8 cellular contexts compared by ENCODE assay signal in genomic region chr15:88649286-88649733, GRCh38. TPM values are rescaled to one million over a fixed set of nuclear protein-coding genes. Genes with fewer than 3 reads are reported as not detected.
DNase-seq lines count a peak whose midpoint lies in the region; ATAC-seq and TF ChIP-seq lines count a peak whose summit lies in the region.

No MANE protein-coding gene starts in this region.

- 38 to 52% (median 41%) methylated on average over 12 of the region's 12 CpGs for WGBS in psoas muscle, 3 donors

- intact Hi-C loops in psoas muscle (cut with DNase I): no loop called here

- H3K4me3 ChIP-seq in psoas muscle: no peak overlapping the region

- H3K27ac ChIP-seq in foreskin keratinocyte (peak overlapping the region; percentile 61), psoas muscle (peak overlapping the region; percentile 53)

- no peaks in the 10 kb centered on the region for H3K9me3 ChIP-seq in psoas muscle

- peak; percentile 71 for ATAC-seq in GM21381 (IDR thresholded peaks at IDR 0.05; ENCODE audit: unreplicated experiment)
- ATAC-seq in foreskin keratinocyte: peak; percentile 83
- peak in 3 of 4 donors; percentile 47 to 65 (median 61) for ATAC-seq in psoas muscle
- no peak for ATAC-seq in GM19467 (IDR thresholded peaks at IDR 0.05; ENCODE audit: unreplicated experiment)
- no peak for ATAC-seq in GM18907 (IDR thresholded peaks at IDR 0.05; ENCODE audit: unreplicated experiment)

- DNase-seq in ACHN (peak; percentile 58), M059J (ENCODE audit: low read depth) (peak; percentile 65), foreskin keratinocyte (peak; percentile 77 to 90), psoas muscle (no peak)
- peak; percentile 67 for DNase-seq in activated T-helper 9 cell treated with anti-CD3 and anti-CD28 coated beads, Interleukin-2, amount 50 U/mL, for 16 hours (ENCODE audit: low read depth)

- peaks cover 16% of the 10 kb centered on the region for H3K4me1 ChIP-seq in foreskin keratinocyte
- H3K4me1 ChIP-seq in psoas muscle: peaks cover 3% of the 10 kb centered on the region

- no peaks in the 10 kb centered on the region for H3K27me3 ChIP-seq in foreskin keratinocyte
- peaks cover 0 to 2% (median 0%) of the 10 kb centered on the region in 3 donors for H3K27me3 ChIP-seq in psoas muscle (ENCODE audit: insufficient read depth in 3 of 3, low read length in 2 of 3)

- in situ Hi-C loops in ACHN (cut with HindIII; ENCODE audit: low pct_ligation_motif_present, low pct_unique_long_range_greater_than_20kb, low sequenced_read_pairs): no loop called here

- no peaks in the 10 kb centered on the region for H3K36me3 ChIP-seq in psoas muscle (ENCODE audit: insufficient read depth in 1 of 2, low read depth in 1 of 2)

- TF ChIP-seq CTCF in foreskin keratinocyte (conservative IDR thresholded peaks at IDR 0.05) (no peak), psoas muscle (IDR thresholded peaks at IDR 0.05) (no peak)

RNA-seq across cellular contexts. Expression of gene ISG20, which starts 10.5 kb away (rescaled TPM):
- total RNA-seq in M059J (2014; rRNA removed; shearing (Covaris generic)): 30.5 and 37.6 TPM in 2 replicates
- total RNA-seq in foreskin keratinocyte: 8.3 and 15.2 TPM in 2 replicates
- polyA plus RNA-seq in foreskin keratinocyte: 14.6 and 24.8 TPM in 2 replicates
- total RNA-seq in psoas muscle: 1 to 10 TPM; 2.5 to 5.0 (median 3.3) TPM
- 1 to 10 TPM; 1.1 to 7.4 (median 5.7) TPM for polyA plus RNA-seq in psoas muscle

RNA-seq across cellular contexts. Expression of gene AEN, which starts 28.2 kb away (rescaled TPM):
- 11.5 and 15.7 TPM in 2 replicates for total RNA-seq in M059J (2014; rRNA removed; shearing (Covaris generic))
- 47.6 and 50.0 TPM in 2 replicates for total RNA-seq in foreskin keratinocyte
- polyA plus RNA-seq in foreskin keratinocyte: 25.8 and 26.6 TPM in 2 replicates
- total RNA-seq in psoas muscle: 10 to 100 TPM; 10.1 to 46.6 (median 27.8) TPM
- 10 to 100 TPM; 25.6 to 35.2 (median 32.2) TPM for polyA plus RNA-seq in psoas muscle

Comparison
In these comparisons a context has a peak if more than half of its experiments do, and no peak if none do; other contexts are left out.
1. DNase-seq: peak in ACHN (single experiment), M059J (single experiment), activated T-helper 9 cell treated with anti-CD3 and anti-CD28 coated beads, Interleukin-2, amount 50 U/mL, for 16 hours (single experiment) and foreskin keratinocyte (2 of 2); none in psoas muscle (0 of 2).
2. ATAC-seq: peak in GM21381 (single experiment), foreskin keratinocyte (single experiment) and psoas muscle (3 of 4); none in GM19467 (single experiment) and GM18907 (single experiment).